ENCODE assay signal across 1 cellular context in the genomic region with DNA sequence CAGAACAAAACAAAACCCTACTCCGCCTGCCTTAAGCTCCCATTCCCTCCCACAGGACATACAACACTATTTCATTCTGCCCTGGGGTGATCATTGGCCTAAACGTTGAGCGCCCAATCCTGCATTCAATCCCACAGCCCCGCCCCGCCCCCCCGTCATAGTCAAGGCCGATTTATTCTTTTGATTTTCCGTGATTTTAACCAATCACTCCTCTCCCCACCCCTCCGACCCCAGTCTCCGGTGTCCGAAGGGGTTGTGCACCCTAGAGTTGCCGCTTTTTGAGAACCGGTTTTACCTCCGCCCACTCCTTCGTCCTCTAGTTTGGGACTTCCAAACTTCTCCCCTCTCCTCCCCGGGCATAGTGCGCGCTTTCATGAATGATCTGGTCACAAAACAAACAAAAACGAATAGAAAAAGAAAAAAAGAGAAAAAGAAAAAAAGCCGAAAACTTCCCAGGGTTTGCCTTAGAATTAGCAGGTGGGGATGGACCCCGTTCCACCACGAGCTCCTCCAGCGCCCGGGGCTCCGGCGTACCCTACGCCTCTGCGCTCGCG.
TF ChIP-seq lines count a peak whose summit lies in the region.

No MANE protein-coding gene starts in this region.

TF ChIP-seq in K562, 482 proteins besides CTCF, POLR2A, EP300 and RAD21 (continued from another document and continues in another):
- TF ChIP-seq CEBPZ (IDR thresholded peaks at IDR 0.05; ENCODE audit: borderline replicate concordance, low read depth, low read length) (no peak), ZNF740 (CRISPR knock-in tag; IDR thresholded peaks at IDR 0.05) (no peak), ZNF740 (tag; IDR thresholded peaks at IDR 0.05) (no peak), SMARCE1 (IDR thresholded peaks at IDR 0.05) (peak; percentile 29; the same call in 1 of the 2 replicates), SAP30 (IDR thresholded peaks at IDR 0.05; ENCODE audit: borderline replicate concordance, insufficient read depth, low read depth, low read length, poor library complexity, severe bottlenecking) (peak; percentile 8), ZNF583 (CRISPR knock-in tag; IDR thresholded peaks at IDR 0.05) (no peak), ZZZ3 (IDR thresholded peaks at IDR 0.05) (no peak), NCOA2 (IDR thresholded peaks at IDR 0.05; ENCODE audit: partially characterized antibody in 2 of 2) (no peak), MYNN (IDR thresholded peaks at IDR 0.05) (no peak), MYNN (CRISPR knock-in tag; IDR thresholded peaks at IDR 0.05) (no peak), TOE1 (IDR thresholded peaks at IDR 0.05; ENCODE audit: borderline replicate concordance) (no peak), TOE1 (CRISPR knock-in tag; IDR thresholded peaks at IDR 0.05; ENCODE audit: borderline replicate concordance, low read depth) (no peak), NFRKB (IDR thresholded peaks at IDR 0.05; ENCODE audit: low read depth) (no peak), OTX1 (CRISPR knock-in tag; IDR thresholded peaks at IDR 0.05) (peak; percentile 25; the same call in 1 of the 2 replicates), ELK3 (CRISPR knock-in tag; IDR thresholded peaks at IDR 0.05) (no peak), ARNT (IDR thresholded peaks at IDR 0.05) (no peak), THRAP3 (IDR thresholded peaks at IDR 0.05; ENCODE audit: borderline replicate concordance) (no peak), ZNF146 (CRISPR knock-in tag; IDR thresholded peaks at IDR 0.05; ENCODE audit: unreplicated experiment) (no peak), PTRF (tag; IDR thresholded peaks at IDR 0.05) (no peak), HDGF (IDR thresholded peaks at IDR 0.05) (no peak), MED1 (CRISPR knock-in tag; IDR thresholded peaks at IDR 0.05; ENCODE audit: borderline replicate concordance) (no peak), DPF2 (IDR thresholded peaks at IDR 0.05) (peak; percentile 29; the same call in 1 of the 2 replicates), L3MBTL2 (IDR thresholded peaks at IDR 0.05) (peak; percentile 6; the same call in 1 of the 2 replicates), ZBTB1 (CRISPR knock-in tag; IDR thresholded peaks at IDR 0.05; ENCODE audit: borderline replicate concordance, low read depth) (no peak), NCOR1 (IDR thresholded peaks at IDR 0.05) (no peak; the same call in 1 of the 2 replicates), CHD7 (IDR thresholded peaks at IDR 0.05; ENCODE audit: low read depth, low read length) (no peak)
- TF ChIP-seq, protein P1, sequence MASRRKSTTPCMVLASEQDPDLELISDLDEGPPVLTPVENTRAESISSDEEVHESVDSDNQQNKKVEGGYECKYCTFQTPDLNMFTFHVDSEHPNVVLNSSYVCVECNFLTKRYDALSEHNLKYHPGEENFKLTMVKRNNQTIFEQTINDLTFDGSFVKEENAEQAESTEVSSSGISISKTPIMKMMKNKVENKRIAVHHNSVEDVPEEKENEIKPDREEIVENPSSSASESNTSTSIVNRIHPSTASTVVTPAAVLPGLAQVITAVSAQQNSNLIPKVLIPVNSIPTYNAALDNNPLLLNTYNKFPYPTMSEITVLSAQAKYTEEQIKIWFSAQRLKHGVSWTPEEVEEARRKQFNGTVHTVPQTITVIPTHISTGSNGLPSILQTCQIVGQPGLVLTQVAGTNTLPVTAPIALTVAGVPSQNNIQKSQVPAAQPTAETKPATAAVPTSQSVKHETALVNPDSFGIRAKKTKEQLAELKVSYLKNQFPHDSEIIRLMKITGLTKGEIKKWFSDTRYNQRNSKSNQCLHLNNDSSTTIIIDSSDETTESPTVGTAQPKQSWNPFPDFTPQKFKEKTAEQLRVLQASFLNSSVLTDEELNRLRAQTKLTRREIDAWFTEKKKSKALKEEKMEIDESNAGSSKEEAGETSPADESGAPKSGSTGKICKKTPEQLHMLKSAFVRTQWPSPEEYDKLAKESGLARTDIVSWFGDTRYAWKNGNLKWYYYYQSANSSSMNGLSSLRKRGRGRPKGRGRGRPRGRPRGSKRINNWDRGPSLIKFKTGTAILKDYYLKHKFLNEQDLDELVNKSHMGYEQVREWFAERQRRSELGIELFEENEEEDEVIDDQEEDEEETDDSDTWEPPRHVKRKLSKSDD (conservative IDR thresholded peaks at IDR 0.05; ENCODE audit: low read length), result no peak
